11 cellular contexts compared by ENCODE assay signal in the genomic region with DNA sequence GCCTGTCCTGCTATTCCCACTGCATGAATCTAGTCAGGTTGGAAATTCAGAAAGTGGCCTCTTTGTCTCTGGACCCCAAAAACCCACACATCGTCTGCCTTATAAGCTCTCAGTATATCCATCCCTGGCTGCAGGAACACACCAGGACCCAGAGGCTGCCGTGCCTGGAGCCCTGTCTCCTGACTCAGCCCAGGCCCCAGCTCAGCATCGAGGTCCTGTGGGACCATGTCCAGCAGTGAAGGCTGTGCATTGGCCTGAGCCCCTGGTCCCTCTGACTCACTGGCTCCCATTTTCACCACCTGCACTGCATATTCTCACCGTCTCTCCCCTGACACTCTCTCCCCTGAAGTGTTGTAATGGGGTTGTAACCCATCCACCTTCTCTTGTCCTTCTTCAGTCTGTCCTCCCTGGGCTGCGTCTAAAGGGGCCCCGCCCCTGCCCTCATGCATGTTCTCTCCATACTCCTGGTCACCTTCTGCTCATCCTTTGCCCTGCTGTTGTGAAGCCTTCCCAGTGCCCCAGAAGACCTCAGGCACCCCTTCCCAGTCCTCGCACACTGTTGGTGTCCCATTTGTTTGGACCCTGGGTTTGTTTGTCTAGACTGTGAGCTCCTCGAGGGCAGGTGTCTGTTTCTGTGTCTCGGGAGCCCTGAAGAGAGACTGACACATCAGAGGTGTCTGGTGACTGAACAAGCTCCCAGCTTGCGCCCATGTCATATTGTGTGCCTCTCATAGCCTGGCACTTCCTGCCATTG. TPM values are rescaled to one million over a fixed set of nuclear protein-coding genes. Genes with fewer than 3 reads are reported as not detected.
DNase-seq lines count a peak whose midpoint lies in the region; ATAC-seq and TF ChIP-seq lines count a peak whose summit lies in the region.
"Had no signal": no experiment of that assay in that cellular context is flagged by ENCODE, and none has a peak within 500 bp of the region (broad histone marks: within the 10 kb centered on the region; RNA-seq: fewer than 3 reads in every experiment).

No MANE protein-coding gene starts in this region.

- no peaks in the 10 kb centered on the region for H3K9me3 ChIP-seq in adipocyte (ENCODE audit: control insufficient read depth, low read length)
- H3K9me3 ChIP-seq in esophagus muscularis mucosa, result no peaks in the 10 kb centered on the region
- H3K9me3 ChIP-seq: HAP-1 had no signal

- TF ChIP-seq POLR2A in esophagus muscularis mucosa (IDR thresholded peaks at IDR 0.05; ENCODE audit: low read depth), result no peak

- H3K36me3 ChIP-seq in adipocyte (ENCODE audit: control insufficient read depth, insufficient read depth, low read length, severe bottlenecking) (no peaks in the 10 kb centered on the region), esophagus muscularis mucosa (peaks cover 0 to 7% (median 3%) of the 10 kb centered on the region in 4 donors)

- no peak for ATAC-seq in activated T-cell treated with anti-CD3 and anti-CD28 coated beads, Interleukin-2, amount 50 U/mL, for 72 hours (replicated peaks in 1 of 2)

- no peaks in the 10 kb centered on the region for H3K27me3 Mint-ChIP-seq in activated T-cell treated with anti-CD3 and anti-CD28 coated beads, Interleukin-2, amount 50 U/mL, for 72 hours (ENCODE audit: low read depth)
- H3K27me3 Mint-ChIP-seq in immature natural killer cell (ENCODE audit: low read depth in 3 of 3), result peaks cover 0 to 10% (median 2%) of the 10 kb centered on the region in 3 donors

- H3K9ac ChIP-seq in adipocyte (ENCODE audit: low read length), result peak overlapping the region; percentile 66
- H3K9ac ChIP-seq: KMS-11 had no signal

- no peaks in the 10 kb centered on the region for H3K9me3 Mint-ChIP-seq in activated T-cell treated with anti-CD3 and anti-CD28 coated beads, Interleukin-2, amount 50 U/mL, for 72 hours
- no peaks in the 10 kb centered on the region for H3K9me3 Mint-ChIP-seq in immature natural killer cell

- intact Hi-C loops in esophagus muscularis mucosa (cut with DNase I), result loop anchor here (2.0 to 5.0 kb wide), 2 partner anchors 83 to 126 kb away; no protein-coding TSS in a partner anchor

- H3K27ac Mint-ChIP-seq in activated T-cell treated with anti-CD3 and anti-CD28 coated beads, Interleukin-2, amount 50 U/mL, for 72 hours, result peak overlapping the region; percentile 82
- H3K27ac Mint-ChIP-seq in immature natural killer cell, result peak overlapping the region; percentile 86 to 98 (median 98)

- no peak for TF ChIP-seq EP300 in esophagus muscularis mucosa (IDR thresholded peaks at IDR 0.05)

- H3K27ac ChIP-seq in substantia nigra (ENCODE audit: low read depth, low read length, poor library complexity, severe bottlenecking), result peak overlapping the region; percentile 75
- no peak overlapping the region for H3K27ac ChIP-seq in esophagus muscularis mucosa (replicated peaks in 1 of 4)
- H3K27ac ChIP-seq: KMS-11 had no signal

- 83% methylated on average over 10 of the region's 10 CpGs for WGBS in esophagus muscularis mucosa

- H3K36me3 Mint-ChIP-seq in activated T-cell treated with anti-CD3 and anti-CD28 coated beads, Interleukin-2, amount 50 U/mL, for 72 hours (ENCODE audit: insufficient read depth in 2 of 2), result peaks cover 4 to 33% of the 10 kb centered on the region in 2 donors
- peaks cover under 1 to 53% (median 23%) of the 10 kb centered on the region in 3 donors for H3K36me3 Mint-ChIP-seq in immature natural killer cell

- H3K4me1 ChIP-seq in adipocyte (ENCODE audit: control insufficient read depth, insufficient read depth, low read length) (peaks cover 40% of the 10 kb centered on the region), esophagus muscularis mucosa (peaks cover 44 to 52% (median 48%) of the 10 kb centered on the region in 4 donors)
- H3K4me1 ChIP-seq: HAP-1 had no signal

- no peak overlapping the region for H3K4me3 Mint-ChIP-seq in activated T-cell treated with anti-CD3 and anti-CD28 coated beads, Interleukin-2, amount 50 U/mL, for 72 hours
- H3K4me3 Mint-ChIP-seq in immature natural killer cell, result peak overlapping the region; percentile 67 to 77 (median 74)

- H3K27me3 ChIP-seq in adipocyte (replicated peaks; ENCODE audit: control insufficient read depth, insufficient read depth, low read length) (no peaks in the 10 kb centered on the region), esophagus muscularis mucosa (no peaks in the 10 kb centered on the region)

- TF ChIP-seq CTCF in esophagus muscularis mucosa (IDR thresholded peaks at IDR 0.05), result no peak

- H3K4me1 Mint-ChIP-seq in activated T-cell treated with anti-CD3 and anti-CD28 coated beads, Interleukin-2, amount 50 U/mL, for 72 hours (ENCODE audit: low read depth), result peaks cover 73% of the 10 kb centered on the region
- peaks cover 94 to 98% of the 10 kb centered on the region in 2 donors for H3K4me1 Mint-ChIP-seq in immature natural killer cell

- no peak for DNase-seq in activated T-cell treated with anti-CD3 and anti-CD28 coated beads, Interleukin-2, amount 50 U/mL, for 72 hours
- DNase-seq in activated T-cell treated with anti-CD3 and anti-CD28 coated beads for 4 hours, result no peak
- DNase-seq in adipocyte (ENCODE audit: low read depth), result peak; percentile 9
- DNase-seq in immature natural killer cell, result no peak
- DNase-seq in substantia nigra (lab: John Stamatoyannopoulos, UW), result no peak
- no peak for DNase-seq in stimulated activated CD4-positive, alpha-beta T cell treated with anti-CD3 and anti-CD28 coated beads, Interleukin-12 subunit alpha, Interleukin-12 subunit beta, amount 100 ng/mL, for 4 hours
- no peak for DNase-seq in GM19238 (ENCODE audit: insufficient read length, low spot score)
- DNase-seq in esophagus muscularis mucosa (ENCODE audit: extremely low spot score), result no peak

- H3K4me3 ChIP-seq in adipocyte (ENCODE audit: low read length) (no peak overlapping the region), esophagus muscularis mucosa (no peak overlapping the region)
- H3K4me3 ChIP-seq: HAP-1 had no signal

RNA-seq across cellular contexts. Expression of gene EVL, which starts 43.8 kb away (rescaled TPM):
- 100 to 1,000 TPM; 279 to 343 TPM for total RNA-seq in activated T-cell treated with anti-CD3 and anti-CD28 coated beads, Interleukin-2, amount 50 U/mL, for 72 hours
- polyA plus RNA-seq in immature natural killer cell, result 100 to 1,000 TPM in 1 of 3 donors, 10 to 100 TPM in 2; 56.8 to 135 (median 76.3) TPM
- 10 to 100 TPM; 27.0 to 43.9 (median 37.3) TPM for total RNA-seq in esophagus muscularis mucosa

RNA-seq across cellular contexts. Expression of gene DEGS2, which starts 50.4 kb away (rescaled TPM):
- total RNA-seq in activated T-cell treated with anti-CD3 and anti-CD28 coated beads, Interleukin-2, amount 50 U/mL, for 72 hours, result 1 to 10 TPM; 1.8 to 4.2 TPM
- 10 to 100 TPM in 2 of 3 donors, 1 to 10 TPM in 1; 7.8 to 21.7 (median 12.1) TPM for polyA plus RNA-seq in immature natural killer cell
- total RNA-seq in esophagus muscularis mucosa, result under 1 TPM in 3 of 4 donors, not detected in 1; 0.06 to 0.33 (median 0.11) TPM
- polyA plus RNA-seq: AG04450 had no signal

Comparison
In these comparisons a context has a peak if more than half of its experiments do, and no peak if none do; other contexts are left out.
1. H3K4me3 Mint-ChIP-seq: peak in immature natural killer cell (5 of 5); none in activated T-cell treated with anti-CD3 and anti-CD28 coated beads, Interleukin-2, amount 50 U/mL, for 72 hours (0 of 2).
2. RNA of gene EVL, which starts 43.8 kb away (total RNA-seq): 279 to 343 TPM in activated T-cell treated with anti-CD3 and anti-CD28 coated beads, Interleukin-2, amount 50 U/mL, for 72 hours; 27.0 to 43.9 TPM in esophagus muscularis mucosa; every median in the first group is over 4 times any median in the second.